Comparison of ENCODE assay signal across 4 cellular contexts in genomic region chr4:165342340-165342739, GRCh38. TPM values are rescaled to one million over a fixed set of nuclear protein-coding genes. Genes with fewer than 3 reads are reported as not detected.
"Had no signal": no experiment of that assay in that cellular context is flagged by ENCODE, and none has a peak within 500 bp of the region (broad histone marks: within the 10 kb centered on the region; RNA-seq: fewer than 3 reads in every experiment).

No MANE protein-coding gene starts in this region.

RNA-seq across cellular contexts. Expression of gene CPE, which starts 36.5 kb away (rescaled TPM):
- total RNA-seq: activated CD4-positive, alpha-beta memory T cell treated with anti-CD3 and anti-CD28 coated beads, Interleukin-2, amount 10 ng/mL, durations not matched to agents 7 days and 5 days; activated CD4-positive, alpha-beta T cell treated with anti-CD3 and anti-CD28 coated beads, Interleukin-2, amount 10 ng/mL, durations not matched to agents 7 days and 5 days; activated naive CD8-positive, alpha-beta T cell treated with anti-CD3 and anti-CD28 coated beads for 36 hours; activated T-helper 1 cell treated with anti-CD3 and anti-CD28 coated beads, Interleukin-12 subunit alpha, Interleukin-12 subunit beta, Interleukin-2, Interleukin-4 antibody, amounts not matched to agents 30 ng/mL and 10 ng/mL and 1 ng/mL, durations not matched to agents 14 hours and 24 hours and 36 hours had no signal
